In genomic region chr3:63814300-63814699, GRCh38 we compare ENCODE assay signal across 1 cellular context.
A peak's percentile ranks its signal among the peaks of the same experiment; 100 is the strongest.
TF ChIP-seq lines count a peak whose summit lies in the region.

No MANE protein-coding gene starts in this region.

TF ChIP-seq in IMR-90, 13 proteins besides CTCF, POLR2A, EP300 and RAD21:
- TF ChIP-seq CEBPB (IDR thresholded peaks at IDR 0.05; ENCODE audit: low read depth, low read length) (peak; percentile 73), MAZ (IDR thresholded peaks at IDR 0.05; ENCODE audit: borderline replicate concordance, low read depth, low read length) (no peak)
TF ChIP-seq in IMR-90: peak in this region for 1.
